Comparison of ENCODE assay signal across 1 cellular context in genomic region chr9:101533334-101534187, GRCh38.
TF ChIP-seq lines count a peak whose summit lies in the region.

Gene RNF20 (plus strand): TSS chr9:101533853. CDS start chr9:101535424, 1,571 bp downstream.

TF ChIP-seq in HepG2, 621 proteins besides CTCF, POLR2A, EP300 and RAD21 (continued from another document and continues in another):
- TF ChIP-seq, protein P1, sequence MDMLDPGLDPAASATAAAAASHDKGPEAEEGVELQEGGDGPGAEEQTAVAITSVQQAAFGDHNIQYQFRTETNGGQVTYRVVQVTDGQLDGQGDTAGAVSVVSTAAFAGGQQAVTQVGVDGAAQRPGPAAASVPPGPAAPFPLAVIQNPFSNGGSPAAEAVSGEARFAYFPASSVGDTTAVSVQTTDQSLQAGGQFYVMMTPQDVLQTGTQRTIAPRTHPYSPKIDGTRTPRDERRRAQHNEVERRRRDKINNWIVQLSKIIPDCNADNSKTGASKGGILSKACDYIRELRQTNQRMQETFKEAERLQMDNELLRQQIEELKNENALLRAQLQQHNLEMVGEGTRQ (IDR thresholded peaks at IDR 0.05; ENCODE audit: low read depth, low read length): no peak
- TF ChIP-seq, protein P1 (CRISPR knock-in tag; IDR thresholded peaks at IDR 0.05; ENCODE audit: borderline replicate concordance): no peak
- TF ChIP-seq BORCS8-MEF2B (CRISPR knock-in tag; IDR thresholded peaks at IDR 0.05): peak; percentile 57; the same call in 1 of the 2 replicates
- TF ChIP-seq ZBED4 (CRISPR knock-in tag; IDR thresholded peaks at IDR 0.05; ENCODE audit: borderline replicate concordance): no peak; the same call in 1 of the 2 replicates
- TF ChIP-seq ZSCAN22 (CRISPR knock-in tag; IDR thresholded peaks at IDR 0.05): no peak
- 0 out of 2 replicates have a peak, but pooled peaks have one; percentile 12 for TF ChIP-seq KDM3A (CRISPR knock-in tag; IDR thresholded peaks at IDR 0.05; ENCODE audit: low read depth)
- no peak; the same call in 1 of the 2 replicates for TF ChIP-seq ZFP37 (CRISPR knock-in tag; IDR thresholded peaks at IDR 0.05; ENCODE audit: borderline replicate concordance)
- peak; percentile 24; the same call in 1 of the 2 replicates for TF ChIP-seq MEF2D (CRISPR knock-in tag; IDR thresholded peaks at IDR 0.05)
- peak; percentile 27; the same call in 1 of the 2 replicates for TF ChIP-seq NCOR1 (IDR thresholded peaks at IDR 0.05; ENCODE audit: borderline replicate concordance, low read length)
- peak; percentile 59; the same call in 1 of the 2 replicates for TF ChIP-seq SIN3A (IDR thresholded peaks at IDR 0.05; ENCODE audit: borderline replicate concordance, low read depth, low read length)
- TF ChIP-seq SP2 (CRISPR knock-in tag; IDR thresholded peaks at IDR 0.05): peak; percentile 94
- TF ChIP-seq, protein P2, sequence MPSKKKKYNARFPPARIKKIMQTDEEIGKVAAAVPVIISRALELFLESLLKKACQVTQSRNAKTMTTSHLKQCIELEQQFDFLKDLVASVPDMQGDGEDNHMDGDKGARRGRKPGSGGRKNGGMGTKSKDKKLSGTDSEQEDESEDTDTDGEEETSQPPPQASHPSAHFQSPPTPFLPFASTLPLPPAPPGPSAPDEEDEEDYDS (CRISPR knock-in tag; IDR thresholded peaks at IDR 0.05): peak; percentile 11; the same call in 1 of the 2 replicates
- TF ChIP-seq ZNF34 (CRISPR knock-in tag; IDR thresholded peaks at IDR 0.05; ENCODE audit: borderline replicate concordance): no peak
- TF ChIP-seq BCL3 (CRISPR knock-in tag; IDR thresholded peaks at IDR 0.05): no peak; the same call in 1 of the 2 replicates
- TF ChIP-seq, protein P3, sequence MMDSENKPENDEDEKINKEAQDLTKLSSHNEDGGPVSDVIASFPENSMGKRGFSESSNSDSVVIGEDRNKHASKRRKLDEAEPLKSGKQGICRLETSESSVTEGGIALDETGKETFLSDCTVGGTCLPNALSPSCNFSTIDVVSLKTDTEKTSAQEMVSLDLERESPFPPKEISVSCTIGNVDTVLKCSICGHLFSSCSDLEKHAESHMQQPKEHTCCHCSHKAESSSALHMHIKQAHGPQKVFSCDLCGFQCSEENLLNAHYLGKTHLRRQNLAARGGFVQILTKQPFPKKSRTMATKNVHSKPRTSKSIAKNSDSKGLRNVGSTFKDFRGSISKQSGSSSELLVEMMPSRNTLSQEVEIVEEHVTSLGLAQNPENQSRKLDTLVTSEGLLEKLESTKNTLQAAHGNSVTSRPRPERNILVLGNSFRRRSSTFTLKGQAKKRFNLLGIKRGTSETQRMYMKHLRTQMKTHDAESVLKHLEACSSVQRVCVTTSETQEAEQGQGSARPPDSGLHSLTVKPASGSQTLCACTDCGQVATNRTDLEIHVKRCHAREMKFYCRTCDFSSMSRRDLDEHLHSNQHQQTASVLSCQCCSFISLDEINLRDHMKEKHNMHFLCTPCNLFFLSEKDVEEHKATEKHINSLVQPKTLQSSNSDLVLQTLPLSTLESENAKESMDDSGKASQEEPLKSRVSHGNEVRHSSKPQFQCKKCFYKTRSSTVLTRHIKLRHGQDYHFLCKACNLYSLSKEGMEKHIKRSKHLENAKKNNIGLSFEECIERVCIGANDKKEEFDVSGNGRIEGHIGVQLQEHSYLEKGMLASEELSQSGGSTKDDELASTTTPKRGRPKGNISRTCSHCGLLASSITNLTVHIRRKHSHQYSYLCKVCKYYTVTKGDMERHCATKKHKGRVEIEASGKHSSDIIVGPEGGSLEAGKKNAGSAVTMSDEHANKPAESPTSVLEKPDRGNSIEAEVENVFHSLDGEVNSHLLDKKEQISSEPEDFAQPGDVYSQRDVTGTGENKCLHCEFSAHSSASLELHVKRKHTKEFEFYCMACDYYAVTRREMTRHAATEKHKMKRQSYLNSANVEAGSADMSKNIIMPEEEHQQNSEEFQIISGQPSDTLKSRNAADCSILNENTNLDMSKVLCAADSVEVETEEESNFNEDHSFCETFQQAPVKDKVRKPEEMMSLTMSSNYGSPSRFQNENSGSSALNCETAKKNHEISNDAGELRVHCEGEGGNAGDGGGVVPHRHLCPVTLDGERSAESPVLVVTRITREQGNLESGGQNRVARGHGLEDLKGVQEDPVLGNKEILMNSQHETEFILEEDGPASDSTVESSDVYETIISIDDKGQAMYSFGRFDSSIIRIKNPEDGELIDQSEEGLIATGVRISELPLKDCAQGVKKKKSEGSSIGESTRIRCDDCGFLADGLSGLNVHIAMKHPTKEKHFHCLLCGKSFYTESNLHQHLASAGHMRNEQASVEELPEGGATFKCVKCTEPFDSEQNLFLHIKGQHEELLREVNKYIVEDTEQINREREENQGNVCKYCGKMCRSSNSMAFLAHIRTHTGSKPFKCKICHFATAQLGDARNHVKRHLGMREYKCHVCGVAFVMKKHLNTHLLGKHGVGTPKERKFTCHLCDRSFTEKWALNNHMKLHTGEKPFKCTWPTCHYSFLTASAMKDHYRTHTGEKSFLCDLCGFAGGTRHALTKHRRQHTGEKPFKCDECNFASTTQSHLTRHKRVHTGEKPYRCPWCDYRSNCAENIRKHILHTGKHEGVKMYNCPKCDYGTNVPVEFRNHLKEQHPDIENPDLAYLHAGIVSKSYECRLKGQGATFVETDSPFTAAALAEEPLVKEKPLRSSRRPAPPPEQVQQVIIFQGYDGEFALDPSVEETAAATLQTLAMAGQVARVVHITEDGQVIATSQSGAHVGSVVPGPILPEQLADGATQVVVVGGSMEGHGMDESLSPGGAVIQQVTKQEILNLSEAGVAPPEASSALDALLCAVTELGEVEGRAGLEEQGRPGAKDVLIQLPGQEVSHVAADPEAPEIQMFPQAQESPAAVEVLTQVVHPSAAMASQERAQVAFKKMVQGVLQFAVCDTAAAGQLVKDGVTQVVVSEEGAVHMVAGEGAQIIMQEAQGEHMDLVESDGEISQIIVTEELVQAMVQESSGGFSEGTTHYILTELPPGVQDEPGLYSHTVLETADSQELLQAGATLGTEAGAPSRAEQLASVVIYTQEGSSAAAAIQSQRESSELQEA (CRISPR knock-in tag; IDR thresholded peaks at IDR 0.05; ENCODE audit: not compliant biosample characterization): peak; percentile 40
- 0 out of 2 replicates have a peak, but pooled peaks have one; percentile 51 for TF ChIP-seq POGK (CRISPR knock-in tag; conservative IDR thresholded peaks at IDR 0.05)
- peak; percentile 90 for TF ChIP-seq TOPORS (CRISPR knock-in tag; IDR thresholded peaks at IDR 0.05)
- peak; percentile 87 for TF ChIP-seq IRF2 (CRISPR knock-in tag; IDR thresholded peaks at IDR 0.05)
- peak; percentile 91 for TF ChIP-seq SAP130 (CRISPR knock-in tag; IDR thresholded peaks at IDR 0.05; ENCODE audit: low read depth)
- no peak for TF ChIP-seq NR1H2 (CRISPR knock-in tag; IDR thresholded peaks at IDR 0.05; ENCODE audit: borderline replicate concordance, low read depth)
- TF ChIP-seq ZNF281 (CRISPR knock-in tag; IDR thresholded peaks at IDR 0.05; ENCODE audit: borderline replicate concordance): no peak
- no peak for TF ChIP-seq CHD4 (IDR thresholded peaks at IDR 0.05; ENCODE audit: borderline replicate concordance, low read length)
- TF ChIP-seq ZBTB21 (CRISPR knock-in tag; IDR thresholded peaks at IDR 0.05): no peak
- TF ChIP-seq ZNF296 (CRISPR knock-in tag; conservative IDR thresholded peaks at IDR 0.05): no peak
- TF ChIP-seq SOX6 (IDR thresholded peaks at IDR 0.05): no peak
- peak; percentile 57; the same call in 1 of the 2 replicates for TF ChIP-seq SOX6 (CRISPR knock-in tag; IDR thresholded peaks at IDR 0.05)
- TF ChIP-seq SIX4 (CRISPR knock-in tag; IDR thresholded peaks at IDR 0.05): no peak; the same call in 1 of the 2 replicates
- TF ChIP-seq SNAI1 (CRISPR knock-in tag; IDR thresholded peaks at IDR 0.05; ENCODE audit: borderline replicate concordance): peak; percentile 39; the same call in 1 of the 2 replicates
- peak; percentile 86 for TF ChIP-seq PHF8 (CRISPR knock-in tag; IDR thresholded peaks at IDR 0.05)
- TF ChIP-seq HOXA9 (CRISPR knock-in tag; IDR thresholded peaks at IDR 0.05; ENCODE audit: borderline replicate concordance): no peak
- no peak for TF ChIP-seq SETDB1 (CRISPR knock-in tag; IDR thresholded peaks at IDR 0.05; ENCODE audit: borderline replicate concordance)
- TF ChIP-seq SMARCC2 (IDR thresholded peaks at IDR 0.05): no peak
- TF ChIP-seq ZBTB7B (CRISPR knock-in tag; IDR thresholded peaks at IDR 0.05): no peak
- peak; percentile 5; the same call in 1 of the 2 replicates for TF ChIP-seq MAZ (IDR thresholded peaks at IDR 0.05; ENCODE audit: borderline replicate concordance, low read depth, low read length)
- TF ChIP-seq MAZ (CRISPR knock-in tag; IDR thresholded peaks at IDR 0.05; ENCODE audit: low read depth): no peak; the same call in 1 of the 2 replicates
- TF ChIP-seq ZNF530 (CRISPR knock-in tag; IDR thresholded peaks at IDR 0.05; ENCODE audit: low read depth): no peak
- TF ChIP-seq, protein P4, sequence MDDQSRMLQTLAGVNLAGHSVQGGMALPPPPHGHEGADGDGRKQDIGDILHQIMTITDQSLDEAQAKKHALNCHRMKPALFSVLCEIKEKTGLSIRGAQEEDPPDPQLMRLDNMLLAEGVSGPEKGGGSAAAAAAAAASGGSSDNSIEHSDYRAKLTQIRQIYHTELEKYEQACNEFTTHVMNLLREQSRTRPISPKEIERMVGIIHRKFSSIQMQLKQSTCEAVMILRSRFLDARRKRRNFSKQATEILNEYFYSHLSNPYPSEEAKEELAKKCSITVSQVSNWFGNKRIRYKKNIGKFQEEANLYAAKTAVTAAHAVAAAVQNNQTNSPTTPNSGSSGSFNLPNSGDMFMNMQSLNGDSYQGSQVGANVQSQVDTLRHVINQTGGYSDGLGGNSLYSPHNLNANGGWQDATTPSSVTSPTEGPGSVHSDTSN (CRISPR knock-in tag; IDR thresholded peaks at IDR 0.05; ENCODE audit: borderline replicate concordance): peak; percentile 58; the same call in 1 of the 2 replicates
